26 cellular contexts compared by ENCODE assay signal in genomic region chr2:165593081-165593480, GRCh38.
"Had no signal": no experiment of that assay in that cellular context is flagged by ENCODE, and none has a peak within 500 bp of the region (broad histone marks: within the 10 kb centered on the region; RNA-seq: fewer than 3 reads in every experiment).

No MANE protein-coding gene starts in this region.

- H3K36me3 Mint-ChIP-seq: activated naive CD8-positive, alpha-beta T cell treated with anti-CD3 and anti-CD28 coated beads, Interleukin-2, amount 10 ng/mL, durations not matched to agents 7 days and 5 days had no signal

- H3K36me3 ChIP-seq: brain microvascular endothelial cell, right atrium auricular region, spleen had no signal

- ATAC-seq: mucosa of descending colon; natural killer cell treated with Interleukin-12 subunit alpha and Interleukin-12 subunit beta and Interleukin-15 and Interleukin-18, amount 100 ng/mL, for 72 hours had no signal

- H3K9me3 ChIP-seq: left ventricle myocardium inferior, mucosa of descending colon, right atrium auricular region, tibial nerve had no signal

- H3K4me1 ChIP-seq: left ventricle myocardium inferior, right atrium auricular region, tibial nerve had no signal

- H3K27ac Mint-ChIP-seq: activated naive CD4-positive, alpha-beta T cell treated with anti-CD3 and anti-CD28 coated beads for 36 hours; activated naive CD8-positive, alpha-beta T cell treated with anti-CD3 and anti-CD28 coated beads, Interleukin-2, amount 10 ng/mL, durations not matched to agents 7 days and 5 days; activated T-helper 1 cell treated with anti-CD3 and anti-CD28 coated beads, Interleukin-12 subunit alpha, Interleukin-12 subunit beta, Interleukin-2, Interleukin-4 antibody, amounts not matched to agents 30 ng/mL and 10 ng/mL and 1 ng/mL, durations not matched to agents 14 hours and 24 hours and 36 hours; natural killer cell treated with Interleukin-12 subunit alpha and Interleukin-12 subunit beta and Interleukin-15 and Interleukin-18, amount 100 ng/mL, for 72 hours; T-helper 2 cell treated with Interferon-gamma antibody and Interleukin-4, amounts not matched to agents 5 μg/mL and 100 μg/mL, for 36 hours had no signal

- H3K4me1 Mint-ChIP-seq: activated naive CD8-positive, alpha-beta T cell treated with anti-CD3 and anti-CD28 coated beads, Interleukin-2, amount 10 ng/mL, durations not matched to agents 7 days and 5 days had no signal

- H3K4me3 ChIP-seq: coronary artery, dorsolateral prefrontal cortex, hepatocyte, left ventricle myocardium inferior, lung, mucosa of descending colon, right atrium auricular region, spleen, tibial nerve had no signal

- DNase-seq: activated CD4-positive, alpha-beta T cell treated with anti-CD3 and anti-CD28 coated beads for 4 hours; activated CD4-positive, alpha-beta T cell treated with anti-CD3 and anti-CD28 coated beads, Interleukin-2, amount 50 U/mL, for 4 hours; activated CD4-positive, CD25-positive, alpha-beta regulatory T cell; activated CD8-positive, alpha-beta memory T cell treated with anti-CD3 and anti-CD28 coated beads for 24 hours; activated effector memory CD4-positive, alpha-beta T cell treated with anti-CD3 and anti-CD28 coated beads, Interleukin-2, amount 50 U/mL, for 16 hours; activated naive CD4-positive, alpha-beta T cell treated with anti-CD3 and anti-CD28 coated beads for 36 hours; activated naive CD8-positive, alpha-beta T cell treated with anti-CD3 and anti-CD28 coated beads, Interleukin-2, amount 10 ng/mL, durations not matched to agents 7 days and 5 days; activated T-cell treated with anti-CD3 and anti-CD28 coated beads, Interleukin-2, amount 50 U/mL, for 1 hour; amniotic stem cell; brain microvascular endothelial cell; dorsolateral prefrontal cortex; effector memory CD4-positive, alpha-beta T cell; glutamatergic neuron; islet precursor cell; left ventricle myocardium inferior; mucosa of descending colon; spleen; stimulated activated naive CD4-positive, alpha-beta T cell treated with Interleukin-2 at 50 U/mL for 16 hours had no signal

- H3K4me3 Mint-ChIP-seq: activated naive CD4-positive, alpha-beta T cell treated with anti-CD3 and anti-CD28 coated beads for 36 hours; activated naive CD8-positive, alpha-beta T cell treated with anti-CD3 and anti-CD28 coated beads, Interleukin-2, amount 10 ng/mL, durations not matched to agents 7 days and 5 days; activated T-helper 1 cell treated with anti-CD3 and anti-CD28 coated beads, Interleukin-12 subunit alpha, Interleukin-12 subunit beta, Interleukin-2, Interleukin-4 antibody, amounts not matched to agents 30 ng/mL and 10 ng/mL and 1 ng/mL, durations not matched to agents 14 hours and 24 hours and 36 hours; natural killer cell treated with Interleukin-12 subunit alpha and Interleukin-12 subunit beta and Interleukin-15 and Interleukin-18, amount 100 ng/mL, for 72 hours; T-helper 2 cell treated with Interferon-gamma antibody and Interleukin-4, amounts not matched to agents 5 μg/mL and 100 μg/mL, for 36 hours had no signal

- H3K27me3 ChIP-seq: brain microvascular endothelial cell, dorsolateral prefrontal cortex, hepatocyte, right atrium auricular region, tibial nerve had no signal

- H3K9me3 Mint-ChIP-seq: activated naive CD4-positive, alpha-beta T cell treated with anti-CD3 and anti-CD28 coated beads for 36 hours; activated naive CD8-positive, alpha-beta T cell treated with anti-CD3 and anti-CD28 coated beads, Interleukin-2, amount 10 ng/mL, durations not matched to agents 7 days and 5 days; natural killer cell treated with Interleukin-12 subunit alpha and Interleukin-12 subunit beta and Interleukin-15 and Interleukin-18, amount 100 ng/mL, for 72 hours; T-helper 2 cell treated with Interferon-gamma antibody and Interleukin-4, amounts not matched to agents 5 μg/mL and 100 μg/mL, for 36 hours had no signal
